In the genomic region with DNA sequence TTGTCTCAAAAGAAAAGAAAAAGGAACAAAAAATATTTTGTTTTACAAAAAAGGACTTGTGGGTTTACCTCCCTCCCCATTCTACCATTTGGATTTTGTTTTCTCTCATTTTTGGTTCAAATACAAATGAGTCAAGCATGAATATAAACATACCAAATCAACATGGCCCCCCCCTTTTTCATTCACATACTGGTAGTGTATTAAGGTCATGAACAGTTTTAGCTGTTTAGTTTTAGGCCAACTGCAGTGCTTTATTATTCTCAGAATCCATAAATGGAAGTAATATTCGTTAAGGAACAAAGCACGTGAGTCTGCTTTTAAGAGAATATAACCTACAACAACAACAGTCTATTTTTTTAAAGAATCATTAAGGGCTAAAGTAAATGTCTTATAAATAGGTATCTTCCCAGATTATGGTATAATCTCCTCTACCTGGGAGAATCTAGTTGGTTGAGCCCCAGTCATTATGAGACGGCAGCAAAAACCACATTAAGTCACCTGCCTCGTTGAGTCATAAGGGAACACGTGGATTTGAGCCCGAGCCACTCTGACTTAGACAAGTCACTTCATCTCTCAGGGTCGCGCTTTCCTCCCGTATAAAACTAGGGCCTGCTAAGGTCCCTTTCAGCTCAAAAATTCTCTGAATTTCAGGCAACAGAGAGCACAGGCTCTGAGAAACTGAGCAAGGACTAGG, we compare ENCODE assay signal across 9 cellular contexts.
DNase-seq lines count a peak whose midpoint lies in the region; ATAC-seq lines count a peak whose summit lies in the region.
"Had no signal": no experiment of that assay in that cellular context is flagged by ENCODE, and none has a peak within 500 bp of the region (broad histone marks: within the 10 kb centered on the region; RNA-seq: fewer than 3 reads in every experiment).

No MANE protein-coding gene starts in this region.

- ATAC-seq in activated CD4-positive, CD25-positive, alpha-beta regulatory T cell treated with anti-CD3 and anti-CD28 coated beads, Interleukin-2, amount 50 U/mL, for 24 hours = peak; percentile 95 to 98
- ATAC-seq in HG02973 (IDR thresholded peaks at IDR 0.05; ENCODE audit: unreplicated experiment) (peak; percentile 73), HG02840 (IDR thresholded peaks at IDR 0.05; ENCODE audit: low FRiP score, unreplicated experiment) (no peak)

- no peak for DNase-seq in activated CD4-positive, CD25-positive, alpha-beta regulatory T cell treated with anti-CD3 and anti-CD28 coated beads, Interleukin-2, amount 50 U/mL, for 72 hours
- DNase-seq in activated T-cell treated with anti-CD3 and anti-CD28 coated beads, Interleukin-2, amount 50 U/mL, for 48 hours = peak; percentile 45 to 49
- peak; percentile 1 to 3 for DNase-seq in stimulated activated CD8-positive, alpha-beta memory T cell treated with anti-CD3 and anti-CD28 coated beads, Interleukin-2, amount 100 ng/mL, for 48 hours (ENCODE audit: low read depth in 2 of 2)
- no peak for DNase-seq in SKM-1 treated with dmso at 0.1 percent for 144 hours (lab: John Stamatoyannopoulos, UW; ENCODE audit: unreplicated experiment)
- DNase-seq in HCEC 1CT = no peak
- DNase-seq: NCI-H2081 had no signal

Comparison
In these comparisons a context has a peak if more than half of its experiments do, and no peak if none do; other contexts are left out.
1. DNase-seq: peak in activated T-cell treated with anti-CD3 and anti-CD28 coated beads, Interleukin-2, amount 50 U/mL, for 48 hours (2 of 2) and stimulated activated CD8-positive, alpha-beta memory T cell treated with anti-CD3 and anti-CD28 coated beads, Interleukin-2, amount 100 ng/mL, for 48 hours (2 of 2); none in activated CD4-positive, CD25-positive, alpha-beta regulatory T cell treated with anti-CD3 and anti-CD28 coated beads, Interleukin-2, amount 50 U/mL, for 72 hours (single experiment), SKM-1 treated with dmso at 0.1 percent for 144 hours (single experiment) and HCEC 1CT (single experiment).